Comparison of ENCODE assay signal across 19 cellular contexts in genomic region chr19:13135068-13136062, GRCh38. TPM values are rescaled to one million over a fixed set of nuclear protein-coding genes. Genes with fewer than 3 reads are reported as not detected.
"Had no signal": no experiment of that assay in that cellular context is flagged by ENCODE, and none has a peak within 500 bp of the region (broad histone marks: within the 10 kb centered on the region; RNA-seq: fewer than 3 reads in every experiment).

No MANE protein-coding gene starts in this region.

- H3K4me1 ChIP-seq: ascending aorta, psoas muscle had no signal

- H3K9me3 ChIP-seq: ascending aorta, psoas muscle, SJSA1, transverse colon had no signal

- H3K4me3 Mint-ChIP-seq: activated B cell treated with CpG ODN at 0.5 μM for 24 hours; activated CD4-positive, alpha-beta T cell treated with anti-CD3 and anti-CD28 coated beads, Interleukin-2, amount 10 ng/mL, durations not matched to agents 7 days and 5 days; activated naive CD4-positive, alpha-beta T cell treated with anti-CD3 and anti-CD28 coated beads for 36 hours; activated naive CD8-positive, alpha-beta T cell treated with anti-CD3 and anti-CD28 coated beads, Interleukin-2, amount 50 U/mL, for 24 hours; endodermal cell had no signal

- H3K27ac ChIP-seq: hepatocyte, psoas muscle, SJSA1, transverse colon had no signal

- H3K4me3 ChIP-seq: ascending aorta, hepatocyte, psoas muscle, SJSA1, transverse colon had no signal

- H3K27me3 ChIP-seq: ascending aorta, hepatocyte, SJSA1, transverse colon had no signal

- DNase-seq: activated B cell treated with CpG ODN at 0.5 μM for 24 hours; activated CD4-positive, alpha-beta T cell treated with anti-CD3 and anti-CD28 coated beads, Interleukin-2, amount 10 ng/mL, durations not matched to agents 7 days and 5 days; activated naive CD4-positive, alpha-beta T cell treated with anti-CD3 and anti-CD28 coated beads for 36 hours; activated naive CD8-positive, alpha-beta T cell treated with anti-CD3 and anti-CD28 coated beads, Interleukin-2, amount 50 U/mL, for 24 hours; activated T-cell treated with anti-CD3 and anti-CD28 coated beads for 4 hours; endodermal cell; kidney; midbrain; psoas muscle; stimulated activated CD4-positive, alpha-beta T cell treated with anti-CD3 and anti-CD28 coated beads, Interleukin-12 subunit alpha, Interleukin-12 subunit beta, amount 100 ng/mL, for 4 hours; stimulated activated CD4-positive, alpha-beta T cell treated with anti-CD3 and anti-CD28 coated beads, Interleukin-2, amount 100 ng/mL, for 24 hours; T-helper 2 cell; transverse colon had no signal

- H3K27me3 Mint-ChIP-seq: activated B cell treated with CpG ODN at 0.5 μM for 24 hours; activated CD4-positive, alpha-beta T cell treated with anti-CD3 and anti-CD28 coated beads, Interleukin-2, amount 10 ng/mL, durations not matched to agents 7 days and 5 days; activated naive CD8-positive, alpha-beta T cell treated with anti-CD3 and anti-CD28 coated beads, Interleukin-2, amount 50 U/mL, for 24 hours had no signal

- ATAC-seq: activated naive CD8-positive, alpha-beta T cell treated with anti-CD3 and anti-CD28 coated beads, Interleukin-2, amount 50 U/mL, for 24 hours had no signal

- H3K9me3 Mint-ChIP-seq: activated B cell treated with CpG ODN at 0.5 μM for 24 hours; activated CD4-positive, alpha-beta T cell treated with anti-CD3 and anti-CD28 coated beads, Interleukin-2, amount 10 ng/mL, durations not matched to agents 7 days and 5 days; activated naive CD4-positive, alpha-beta T cell treated with anti-CD3 and anti-CD28 coated beads for 36 hours; activated naive CD8-positive, alpha-beta T cell treated with anti-CD3 and anti-CD28 coated beads, Interleukin-2, amount 50 U/mL, for 24 hours; activated T-helper 2 cell treated with anti-CD3 and anti-CD28 coated beads, Interferon-gamma antibody, Interleukin-2, Interleukin-4, amounts not matched to agents 10 μg/mL and 5 μg/mL and 100 μg/mL, durations not matched to agents 14 hours and 24 hours and 36 hours; endodermal cell had no signal

- H3K27ac Mint-ChIP-seq: activated B cell treated with CpG ODN at 0.5 μM for 24 hours; activated CD4-positive, alpha-beta T cell treated with anti-CD3 and anti-CD28 coated beads, Interleukin-2, amount 10 ng/mL, durations not matched to agents 7 days and 5 days; activated naive CD4-positive, alpha-beta T cell treated with anti-CD3 and anti-CD28 coated beads for 36 hours; activated naive CD8-positive, alpha-beta T cell treated with anti-CD3 and anti-CD28 coated beads, Interleukin-2, amount 50 U/mL, for 24 hours; activated T-helper 2 cell treated with anti-CD3 and anti-CD28 coated beads, Interferon-gamma antibody, Interleukin-2, Interleukin-4, amounts not matched to agents 10 μg/mL and 5 μg/mL and 100 μg/mL, durations not matched to agents 14 hours and 24 hours and 36 hours; endodermal cell had no signal

RNA-seq across cellular contexts. Expression of gene LYL1, which starts 32.7 kb away (rescaled TPM):
- total RNA-seq: myocyte, osteocyte, SJSA1 had no signal
